9 cellular contexts compared by ENCODE assay signal in the genomic region with DNA sequence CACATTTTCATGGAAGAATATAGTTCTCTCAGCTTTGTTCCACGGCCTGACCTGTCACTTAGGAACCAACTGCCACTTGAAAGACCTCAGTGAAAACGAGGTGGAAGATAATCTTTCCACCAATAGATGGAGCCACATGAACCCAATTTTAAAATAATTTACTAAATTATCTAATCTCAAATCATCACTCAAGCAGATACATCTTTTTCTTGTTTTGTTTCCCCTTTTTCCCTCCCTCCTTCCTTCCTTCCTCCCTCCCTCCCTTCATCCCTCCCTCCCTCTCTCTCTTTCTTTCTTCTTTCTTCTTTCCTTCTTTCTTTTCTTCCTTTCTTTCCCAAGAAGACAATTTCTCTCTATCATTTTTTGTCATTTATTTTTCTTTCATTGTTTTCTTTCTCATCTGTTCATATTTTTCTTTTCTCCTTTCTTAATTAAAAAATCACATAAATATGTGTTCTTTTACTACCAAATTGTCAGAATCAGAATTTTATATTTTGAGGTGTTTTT.
A peak's percentile ranks its signal among the peaks of the same experiment; 100 is the strongest.
DNase-seq lines count a peak whose midpoint lies in the region; ATAC-seq, FAIRE-seq and TF ChIP-seq lines count a peak whose summit lies in the region.
"Had no signal": no experiment of that assay in that cellular context is flagged by ENCODE, and none has a peak within 500 bp of the region (broad histone marks: within the 10 kb centered on the region; RNA-seq: fewer than 3 reads in every experiment).

No MANE protein-coding gene starts in this region.

- H3K27ac Mint-ChIP-seq in nephron = no peak overlapping the region
- H3K27ac Mint-ChIP-seq in activated CD4-positive, alpha-beta memory T cell treated with anti-CD3 and anti-CD28 coated beads for 36 hours = no peak overlapping the region

- no peak overlapping the region for H3K4me3 ChIP-seq in bronchial epithelial cell (ENCODE audit: low read depth, low read length)
- H3K4me3 ChIP-seq: skin epidermis had no signal

- peak; percentile 8 for DNase-seq in NCI-H2196 (lab: John Stamatoyannopoulos, UW; ENCODE audit: unreplicated experiment)
- DNase-seq in NCI-H2196 treated with DMSO at 0.1 percent for 48 hours (lab: John Stamatoyannopoulos, UW; ENCODE audit: unreplicated experiment) = no peak
- DNase-seq in MV-4-11 (lab: John Stamatoyannopoulos, UW) = peak; percentile 28
- peak; percentile 68 for DNase-seq in bronchial epithelial cell (ENCODE audit: low read depth)
- DNase-seq in ureter (ENCODE audit: low spot score) = no peak
- DNase-seq in activated CD4-positive, alpha-beta memory T cell treated with anti-CD3 and anti-CD28 coated beads for 36 hours = no peak

- POLR2A ChIA-PET in activated CD4-positive, alpha-beta memory T cell treated with anti-CD3 and anti-CD28 coated beads for 36 hours (lab: Charles Lee) = no interaction called here

- no peaks in the 10 kb centered on the region for H3K4me1 Mint-ChIP-seq in nephron
- peaks cover 2% of the 10 kb centered on the region for H3K4me1 Mint-ChIP-seq in activated CD4-positive, alpha-beta memory T cell treated with anti-CD3 and anti-CD28 coated beads for 36 hours (ENCODE audit: low read depth)

- no peaks in the 10 kb centered on the region for H3K36me3 ChIP-seq in bronchial epithelial cell (ENCODE audit: control insufficient read depth, insufficient read depth, low read length)

- TF ChIP-seq CTCF in bronchial epithelial cell (IDR thresholded peaks at IDR 0.05; ENCODE audit: insufficient read depth, low read length, severe bottlenecking) = peak; percentile 51
- peak; percentile 46 to 65 (median 62) for TF ChIP-seq CTCF in nephron (IDR thresholded peaks at IDR 0.05; ENCODE audit: unreplicated experiment in 3 of 3)

- no peaks in the 10 kb centered on the region for H3K36me3 Mint-ChIP-seq in nephron (ENCODE audit: low read depth)
- H3K36me3 Mint-ChIP-seq in activated CD4-positive, alpha-beta memory T cell treated with anti-CD3 and anti-CD28 coated beads for 36 hours = no peaks in the 10 kb centered on the region

- peaks cover 10% of the 10 kb centered on the region for H3K9me3 Mint-ChIP-seq in nephron
- H3K9me3 Mint-ChIP-seq in activated CD4-positive, alpha-beta memory T cell treated with anti-CD3 and anti-CD28 coated beads for 36 hours = peaks cover 3% of the 10 kb centered on the region

- no peaks in the 10 kb centered on the region for H3K27me3 Mint-ChIP-seq in nephron (ENCODE audit: low read depth)
- peaks cover 10% of the 10 kb centered on the region for H3K27me3 Mint-ChIP-seq in activated CD4-positive, alpha-beta memory T cell treated with anti-CD3 and anti-CD28 coated beads for 36 hours

- no peak for FAIRE-seq in bronchial epithelial cell (lab: Jason Lieb, UNC)

- intact Hi-C loops in activated CD4-positive, alpha-beta memory T cell treated with anti-CD3 and anti-CD28 coated beads for 36 hours (cut with micrococcal nuclease) = loop anchor here (1.0 to 5.0 kb wide), 3 partner anchors 97 to 472 kb away; a partner anchor contains a TSS

- H3K4me3 Mint-ChIP-seq in nephron = no peak overlapping the region
- no peak overlapping the region for H3K4me3 Mint-ChIP-seq in activated CD4-positive, alpha-beta memory T cell treated with anti-CD3 and anti-CD28 coated beads for 36 hours

- CTCF ChIA-PET in activated CD4-positive, alpha-beta memory T cell treated with anti-CD3 and anti-CD28 coated beads for 36 hours (lab: Charles Lee) = interaction anchor here (0.8 to 3.0 kb wide), 8 partner anchors 9 to 200 kb away, joined by 3 to 13 read pairs (median 4); a partner anchor contains a TSS

- ATAC-seq in HG03520 (IDR thresholded peaks at IDR 0.05; ENCODE audit: unreplicated experiment) = no peak

- H3K27me3 ChIP-seq in bronchial epithelial cell (ENCODE audit: control insufficient read depth, insufficient read depth, low read length) = no peaks in the 10 kb centered on the region

Comparison
In these comparisons a context has a peak if more than half of its experiments do, and no peak if none do; other contexts are left out.
1. DNase-seq: peak in NCI-H2196 (single experiment), MV-4-11 (single experiment) and bronchial epithelial cell (single experiment); none in NCI-H2196 treated with DMSO at 0.1 percent for 48 hours (single experiment), ureter (single experiment) and activated CD4-positive, alpha-beta memory T cell treated with anti-CD3 and anti-CD28 coated beads for 36 hours (single experiment).